9 cellular contexts compared by ENCODE assay signal in genomic region chr4:102598102-102598758, GRCh38.
A peak's percentile ranks its signal among the peaks of the same experiment; 100 is the strongest.
DNase-seq lines count a peak whose midpoint lies in the region; ATAC-seq, FAIRE-seq and TF ChIP-seq lines count a peak whose summit lies in the region.
"Had no signal": no experiment of that assay in that cellular context is flagged by ENCODE, and none has a peak within 500 bp of the region (broad histone marks: within the 10 kb centered on the region; RNA-seq: fewer than 3 reads in every experiment).

No MANE protein-coding gene starts in this region.

- H2AFZ ChIP-seq in SK-N-SH (ENCODE audit: low read depth): no peak overlapping the region

- peak overlapping the region in 1 of 2 experiments; percentile 9; a peak in 2 of 4 replicates for H3K27ac ChIP-seq in SK-N-SH (ENCODE audit: low read depth in 2 of 2, low read length in 1 of 2)
- peak overlapping the region in 1 of 2 donors; percentile 46 for H3K27ac ChIP-seq in small intestine (ENCODE audit: low read depth in 1 of 2, low read length in 1 of 2)
- H3K27ac ChIP-seq: 22Rv1 had no signal

- CTCF ChIA-PET in SK-N-SH (lab: Yijun Ruan, JAX): no interaction called here

- DNase-seq in SK-N-SH (no peak), adipocyte (ENCODE audit: low read depth) (peak; percentile 45), small intestine (peak; percentile 38), glomerular visceral epithelial cell (ENCODE audit: extremely low spot score) (no peak), H4 (ENCODE audit: low spot score) (no peak), HPDE6-E6E7 (ENCODE audit: extremely low spot score) (no peak)

- H3K4me2 ChIP-seq in SK-N-SH: no peak overlapping the region

- H3K79me2 ChIP-seq in SK-N-SH (ENCODE audit: insufficient read depth): no peaks in the 10 kb centered on the region

- no peak overlapping the region for H3K9ac ChIP-seq in SK-N-SH
- no peak overlapping the region for H3K9ac ChIP-seq in adipocyte (ENCODE audit: low read length)

- no peaks in the 10 kb centered on the region for H4K20me1 ChIP-seq in SK-N-SH (ENCODE audit: insufficient read depth)

- TF ChIP-seq CTCF in SK-N-SH (IDR thresholded peaks at IDR 0.05): no peak

- no peak for TF ChIP-seq EP300 in SK-N-SH (IDR thresholded peaks at IDR 0.05; ENCODE audit: borderline replicate concordance in 1 of 2, low read depth in 1 of 2, low read length in 1 of 2)

- no peaks in the 10 kb centered on the region for H3F3A ChIP-seq in SK-N-SH (replicated peaks; ENCODE audit: insufficient read depth)

- no peak overlapping the region for H3K4me3 ChIP-seq in SK-N-SH (ENCODE audit: low read depth in 2 of 2, low read length in 1 of 2)
- no peak overlapping the region for H3K4me3 ChIP-seq in adipocyte (ENCODE audit: low read length)
- H3K4me3 ChIP-seq in small intestine (ENCODE audit: low read depth in 1 of 2, low read length in 2 of 2): no peak overlapping the region

- FAIRE-seq in small intestine (lab: Jason Lieb, UNC): no peak

- POLR2A ChIA-PET in SK-N-SH (lab: Yijun Ruan, JAX): no interaction called here

- no peak for TF ChIP-seq RAD21 in SK-N-SH (IDR thresholded peaks at IDR 0.05; ENCODE audit: low read length)

- H3K36me3 ChIP-seq in SK-N-SH (replicated peaks in 1 of 2; ENCODE audit: control insufficient read depth in 1 of 2, insufficient read depth in 2 of 2, low read length in 1 of 2) (peaks cover 48 to 65% of the 10 kb centered on the region in 2 experiments), adipocyte (ENCODE audit: control insufficient read depth, insufficient read depth, low read length, severe bottlenecking) (peaks cover 83% of the 10 kb centered on the region), small intestine (ENCODE audit: control insufficient read depth in 2 of 2, insufficient read depth in 2 of 2, low read length in 2 of 2) (peaks cover 19 to 21% of the 10 kb centered on the region in 2 donors)

- no peaks in the 10 kb centered on the region for H3K9me3 ChIP-seq in SK-N-SH
- no peaks in the 10 kb centered on the region for H3K9me3 ChIP-seq in adipocyte (ENCODE audit: control insufficient read depth, low read length)
- H3K9me3 ChIP-seq in small intestine (ENCODE audit: control insufficient read depth, low read depth): no peaks in the 10 kb centered on the region

- WGBS in SK-N-SH (ENCODE audit: low lambda C conversion rate): 94% methylated on average over 1 of the region's 1 CpG
- WGBS in small intestine, 3 donors: 74 to 91% (median 78%) methylated on average over 1 of the region's 1 CpG

- no peaks in the 10 kb centered on the region for H3K4me1 ChIP-seq in SK-N-SH (ENCODE audit: control insufficient read depth in 1 of 2, insufficient read depth in 2 of 2, low read depth in 1 of 2, low read length in 1 of 2)
- no peaks in the 10 kb centered on the region for H3K4me1 ChIP-seq in adipocyte (ENCODE audit: control insufficient read depth, insufficient read depth, low read length)
- no peaks in the 10 kb centered on the region for H3K4me1 ChIP-seq in small intestine (ENCODE audit: control insufficient read depth in 2 of 2, insufficient read depth in 1 of 2, low read depth in 1 of 2, low read length in 1 of 2)

- H3K27me3 ChIP-seq in SK-N-SH (ENCODE audit: insufficient read depth) (no peaks in the 10 kb centered on the region), adipocyte (replicated peaks; ENCODE audit: control insufficient read depth, insufficient read depth, low read length) (no peaks in the 10 kb centered on the region), small intestine (ENCODE audit: control insufficient read depth in 2 of 2, insufficient read depth in 2 of 2, low read length in 2 of 2) (no peaks in the 10 kb centered on the region)

- no peaks in the 10 kb centered on the region for H3K9me2 ChIP-seq in SK-N-SH

- peak; percentile 26; the same call in 2 of the 3 replicates for ATAC-seq in SK-N-SH treated with all-trans-retinoic acid at 6 μM for 48 hours
- ATAC-seq in HG02973 (IDR thresholded peaks at IDR 0.05; ENCODE audit: unreplicated experiment): peak; percentile 53

TF ChIP-seq in SK-N-SH treated with all-trans-retinoic acid at 6 μM for 48 hours, 23 proteins besides CTCF, POLR2A, EP300 and RAD21 (continues in another document):
- no peak for TF ChIP-seq ZNF565 (CRISPR knock-in tag; conservative IDR thresholded peaks at IDR 0.05; ENCODE audit: low read depth)
- TF ChIP-seq RARB (CRISPR knock-in tag; IDR thresholded peaks at IDR 0.05): no peak
- no peak for TF ChIP-seq ZFP3 (CRISPR knock-in tag; IDR thresholded peaks at IDR 0.05)
- no peak for TF ChIP-seq CREB5 (CRISPR knock-in tag; IDR thresholded peaks at IDR 0.05; ENCODE audit: low read depth)
- no peak for TF ChIP-seq ISL1 (CRISPR knock-in tag; IDR thresholded peaks at IDR 0.05)
- TF ChIP-seq ZC3H10 (CRISPR knock-in tag; IDR thresholded peaks at IDR 0.05): no peak
- TF ChIP-seq TCF4 (CRISPR knock-in tag; IDR thresholded peaks at IDR 0.05; ENCODE audit: borderline replicate concordance): no peak
- no peak for TF ChIP-seq PPARA (CRISPR knock-in tag; IDR thresholded peaks at IDR 0.05; ENCODE audit: borderline replicate concordance)
- TF ChIP-seq ESRRG (CRISPR knock-in tag; IDR thresholded peaks at IDR 0.05): no peak
- no peak for TF ChIP-seq ZNF8 (CRISPR knock-in tag; IDR thresholded peaks at IDR 0.05)
- TF ChIP-seq POU6F1 (CRISPR knock-in tag; IDR thresholded peaks at IDR 0.05; ENCODE audit: borderline replicate concordance, low read depth): no peak
- no peak for TF ChIP-seq GLIS3 (CRISPR knock-in tag; IDR thresholded peaks at IDR 0.05)
- TF ChIP-seq BACH2 (CRISPR knock-in tag; IDR thresholded peaks at IDR 0.05; ENCODE audit: borderline replicate concordance): no peak

TF ChIP-seq in SK-N-SH, 30 proteins besides CTCF, POLR2A, EP300 and RAD21:
- TF ChIP-seq JUND (IDR thresholded peaks at IDR 0.05) (no peak), IRF3 (IDR thresholded peaks at IDR 0.05; ENCODE audit: low read depth, low read length) (no peak), SIN3A (IDR thresholded peaks at IDR 0.05; ENCODE audit: borderline replicate concordance, low read depth, low read length) (no peak), USF1 (IDR thresholded peaks at IDR 0.05; ENCODE audit: borderline replicate concordance, low read depth) (no peak), USF2 (IDR thresholded peaks at IDR 0.05; ENCODE audit: borderline replicate concordance, low read depth, low read length) (no peak), MAX (IDR thresholded peaks at IDR 0.05; ENCODE audit: low read depth) (no peak), SMC3 (IDR thresholded peaks at IDR 0.05; ENCODE audit: low read depth, low read length) (no peak), TEAD4 (IDR thresholded peaks at IDR 0.05; ENCODE audit: borderline replicate concordance, insufficient read depth) (no peak), POLR2AphosphoS5 (IDR thresholded peaks at IDR 0.05; ENCODE audit: low read depth, low read length) (no peak), RCOR1 (IDR thresholded peaks at IDR 0.05; ENCODE audit: low read length) (no peak), ZBTB33 (IDR thresholded peaks at IDR 0.05; ENCODE audit: borderline replicate concordance, low read depth) (no peak), NFIC (IDR thresholded peaks at IDR 0.05; ENCODE audit: borderline replicate concordance) (no peak), FOSL2 (IDR thresholded peaks at IDR 0.05; ENCODE audit: borderline replicate concordance, low read depth) (no peak), RFX5 (IDR thresholded peaks at IDR 0.05; ENCODE audit: low read length) (no peak), ELF1 (IDR thresholded peaks at IDR 0.05) (no peak), RXRA (IDR thresholded peaks at IDR 0.05; ENCODE audit: borderline replicate concordance, low read depth) (no peak), TCF12 (IDR thresholded peaks at IDR 0.05) (no peak)

Comparison
In these comparisons a context has a peak if more than half of its experiments do, and no peak if none do; other contexts are left out.
1. DNase-seq: peak in adipocyte (single experiment) and small intestine (single experiment); none in SK-N-SH (single experiment), glomerular visceral epithelial cell (single experiment), H4 (single experiment) and HPDE6-E6E7 (single experiment).